In genomic region chr6:141309295-141309694, GRCh38 we compare ENCODE assay signal across 9 cellular contexts.
DNase-seq lines count a peak whose midpoint lies in the region; ATAC-seq and TF ChIP-seq lines count a peak whose summit lies in the region.
"Had no signal": no experiment of that assay in that cellular context is flagged by ENCODE, and none has a peak within 500 bp of the region (broad histone marks: within the 10 kb centered on the region; RNA-seq: fewer than 3 reads in every experiment).

No MANE protein-coding gene starts in this region.

- H4K20me1 ChIP-seq in GM23338 (replicated peaks; ENCODE audit: insufficient read depth): no peaks in the 10 kb centered on the region

- H3K4me3 Mint-ChIP-seq in GM23338: no peak overlapping the region

- no peaks in the 10 kb centered on the region for H3K79me2 ChIP-seq in GM23338 (replicated peaks; ENCODE audit: insufficient read depth)

- H3K4me1 Mint-ChIP-seq in GM23338: peaks cover 11% of the 10 kb centered on the region; the same call in 2 of the 3 replicates

- H3K9me3 Mint-ChIP-seq in GM23338: peaks cover 17% of the 10 kb centered on the region

- DNase-seq in NCI-H82 (lab: John Stamatoyannopoulos, UW) (peak; percentile 5), NCI-H82 treated with DMSO at 0.1 percent for 48 hours (lab: John Stamatoyannopoulos, UW; ENCODE audit: unreplicated experiment) (no peak), GM23338 (ENCODE audit: low spot score) (peak; percentile 43), NCI-H748 treated with DMSO at 0.1 percent for 48 hours (lab: John Stamatoyannopoulos, UW) (peak; percentile 20), left ventricle myocardium superior (no peak), LoVo (ENCODE audit: low spot score) (no peak), NCI-H526 treated with DMSO at 0.1 percent for 48 hours (lab: John Stamatoyannopoulos, UW) (no peak)
- DNase-seq: NCI-H510A had no signal

- peak; percentile 41 to 57 for TF ChIP-seq CTCF in GM23338 (conservative IDR thresholded peaks at IDR 0.05; ENCODE audit: low read depth in 2 of 2)

- no peaks in the 10 kb centered on the region for H3F3A ChIP-seq in GM23338 (replicated peaks; ENCODE audit: low read depth)

- H3K4me2 ChIP-seq in GM23338: no peak overlapping the region

- H3K27ac ChIP-seq in GM23338 (ENCODE audit: low read depth): no peak overlapping the region

- peaks cover 18% of the 10 kb centered on the region for H3K36me3 Mint-ChIP-seq in GM23338 (ENCODE audit: low read depth)

- peak overlapping the region; percentile 34; the same call in 1 of the 2 replicates for H2AFZ ChIP-seq in GM23338

- peaks cover 6% of the 10 kb centered on the region; the same call in 1 of the 2 replicates for H3K36me3 ChIP-seq in GM23338 (ENCODE audit: insufficient read depth)

- H3K27me3 ChIP-seq in GM23338 (ENCODE audit: insufficient read depth): no peaks in the 10 kb centered on the region

- no peaks in the 10 kb centered on the region for H3K9me2 ChIP-seq in GM23338 (ENCODE audit: insufficient read depth)

- peaks cover 10% of the 10 kb centered on the region; the same call in 1 of the 2 replicates for H3K4me1 ChIP-seq in GM23338 (ENCODE audit: insufficient read depth)

- no peaks in the 10 kb centered on the region for H3K27me3 Mint-ChIP-seq in GM23338 (ENCODE audit: insufficient read depth, low read depth, poor library complexity)

- H3K4me3 ChIP-seq in GM23338: no peak overlapping the region

- no peak overlapping the region for H3K27ac Mint-ChIP-seq in GM23338

- ATAC-seq in GM23338: no peak; the same call in 2 of the 3 replicates
- peak; percentile 37 for ATAC-seq in left ventricle myocardium superior
- no peak for ATAC-seq in GM19035 (IDR thresholded peaks at IDR 0.05; ENCODE audit: unreplicated experiment)

- intact Hi-C loops in left ventricle myocardium superior (cut with micrococcal nuclease): no loop called here

TF ChIP-seq in GM23338, 12 proteins besides CTCF, POLR2A, EP300 and RAD21:
- TF ChIP-seq ZNF114 (CRISPR knock-in tag; IDR thresholded peaks at IDR 0.05): no peak
- TF ChIP-seq, protein P1, sequence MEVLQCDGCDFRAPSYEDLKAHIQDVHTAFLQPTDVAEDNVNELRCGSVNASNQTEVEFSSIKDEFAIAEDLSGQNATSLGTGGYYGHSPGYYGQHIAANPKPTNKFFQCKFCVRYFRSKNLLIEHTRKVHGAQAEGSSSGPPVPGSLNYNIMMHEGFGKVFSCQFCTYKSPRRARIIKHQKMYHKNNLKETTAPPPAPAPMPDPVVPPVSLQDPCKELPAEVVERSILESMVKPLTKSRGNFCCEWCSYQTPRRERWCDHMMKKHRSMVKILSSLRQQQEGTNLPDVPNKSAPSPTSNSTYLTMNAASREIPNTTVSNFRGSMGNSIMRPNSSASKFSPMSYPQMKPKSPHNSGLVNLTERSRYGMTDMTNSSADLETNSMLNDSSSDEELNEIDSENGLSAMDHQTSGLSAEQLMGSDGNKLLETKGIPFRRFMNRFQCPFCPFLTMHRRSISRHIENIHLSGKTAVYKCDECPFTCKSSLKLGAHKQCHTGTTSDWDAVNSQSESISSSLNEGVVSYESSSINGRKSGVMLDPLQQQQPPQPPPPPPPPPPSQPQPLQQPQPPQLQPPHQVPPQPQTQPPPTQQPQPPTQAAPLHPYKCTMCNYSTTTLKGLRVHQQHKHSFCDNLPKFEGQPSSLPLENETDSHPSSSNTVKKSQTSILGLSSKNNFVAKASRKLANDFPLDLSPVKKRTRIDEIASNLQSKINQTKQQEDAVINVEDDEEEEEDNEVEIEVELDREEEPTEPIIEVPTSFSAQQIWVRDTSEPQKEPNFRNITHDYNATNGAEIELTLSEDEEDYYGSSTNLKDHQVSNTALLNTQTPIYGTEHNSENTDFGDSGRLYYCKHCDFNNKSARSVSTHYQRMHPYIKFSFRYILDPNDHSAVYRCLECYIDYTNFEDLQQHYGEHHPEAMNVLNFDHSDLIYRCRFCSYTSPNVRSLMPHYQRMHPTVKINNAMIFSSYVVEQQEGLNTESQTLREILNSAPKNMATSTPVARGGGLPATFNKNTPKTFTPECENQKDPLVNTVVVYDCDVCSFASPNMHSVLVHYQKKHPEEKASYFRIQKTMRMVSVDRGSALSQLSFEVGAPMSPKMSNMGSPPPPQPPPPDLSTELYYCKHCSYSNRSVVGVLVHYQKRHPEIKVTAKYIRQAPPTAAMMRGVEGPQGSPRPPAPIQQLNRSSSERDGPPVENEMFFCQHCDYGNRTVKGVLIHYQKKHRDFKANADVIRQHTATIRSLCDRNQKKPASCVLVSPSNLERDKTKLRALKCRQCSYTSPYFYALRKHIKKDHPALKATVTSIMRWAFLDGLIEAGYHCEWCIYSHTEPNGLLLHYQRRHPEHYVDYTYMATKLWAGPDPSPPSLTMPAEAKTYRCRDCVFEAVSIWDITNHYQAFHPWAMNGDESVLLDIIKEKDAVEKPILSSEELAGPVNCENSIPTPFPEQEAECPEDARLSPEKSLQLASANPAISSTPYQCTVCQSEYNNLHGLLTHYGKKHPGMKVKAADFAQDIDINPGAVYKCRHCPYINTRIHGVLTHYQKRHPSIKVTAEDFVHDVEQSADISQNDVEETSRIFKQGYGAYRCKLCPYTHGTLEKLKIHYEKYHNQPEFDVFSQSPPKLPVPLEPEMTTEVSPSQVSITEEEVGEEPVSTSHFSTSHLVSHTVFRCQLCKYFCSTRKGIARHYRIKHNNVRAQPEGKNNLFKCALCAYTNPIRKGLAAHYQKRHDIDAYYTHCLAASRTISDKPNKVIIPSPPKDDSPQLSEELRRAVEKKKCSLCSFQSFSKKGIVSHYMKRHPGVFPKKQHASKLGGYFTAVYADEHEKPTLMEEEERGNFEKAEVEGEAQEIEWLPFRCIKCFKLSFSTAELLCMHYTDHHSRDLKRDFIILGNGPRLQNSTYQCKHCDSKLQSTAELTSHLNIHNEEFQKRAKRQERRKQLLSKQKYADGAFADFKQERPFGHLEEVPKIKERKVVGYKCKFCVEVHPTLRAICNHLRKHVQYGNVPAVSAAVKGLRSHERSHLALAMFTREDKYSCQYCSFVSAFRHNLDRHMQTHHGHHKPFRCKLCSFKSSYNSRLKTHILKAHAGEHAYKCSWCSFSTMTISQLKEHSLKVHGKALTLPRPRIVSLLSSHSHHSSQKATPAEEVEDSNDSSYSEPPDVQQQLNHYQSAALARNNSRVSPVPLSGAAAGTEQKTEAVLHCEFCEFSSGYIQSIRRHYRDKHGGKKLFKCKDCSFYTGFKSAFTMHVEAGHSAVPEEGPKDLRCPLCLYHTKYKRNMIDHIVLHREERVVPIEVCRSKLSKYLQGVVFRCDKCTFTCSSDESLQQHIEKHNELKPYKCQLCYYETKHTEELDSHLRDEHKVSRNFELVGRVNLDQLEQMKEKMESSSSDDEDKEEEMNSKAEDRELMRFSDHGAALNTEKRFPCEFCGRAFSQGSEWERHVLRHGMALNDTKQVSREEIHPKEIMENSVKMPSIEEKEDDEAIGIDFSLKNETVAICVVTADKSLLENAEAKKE (CRISPR knock-in tag; IDR thresholded peaks at IDR 0.05): no peak
- TF ChIP-seq EZH2phosphoT487 (IDR thresholded peaks at IDR 0.05; ENCODE audit: unreplicated experiment): no peak
- TF ChIP-seq JUNB (IDR thresholded peaks at IDR 0.05; ENCODE audit: unreplicated experiment): no peak
- TF ChIP-seq NANOG (IDR thresholded peaks at IDR 0.05; ENCODE audit: borderline replicate concordance): no peak
- TF ChIP-seq CREB1 (CRISPR knock-in tag; IDR thresholded peaks at IDR 0.05; ENCODE audit: low read depth): no peak
- TF ChIP-seq POLR2AphosphoS5 (IDR thresholded peaks at IDR 0.05; ENCODE audit: low read depth): no peak
- no peak for TF ChIP-seq ZNF331 (CRISPR knock-in tag; IDR thresholded peaks at IDR 0.05; ENCODE audit: low read depth)
- TF ChIP-seq EZH2 (IDR thresholded peaks at IDR 0.05; ENCODE audit: low read depth, unreplicated experiment): no peak
- no peak for TF ChIP-seq ETS1 (IDR thresholded peaks at IDR 0.05)

Comparison
In these comparisons a context has a peak if more than half of its experiments do, and no peak if none do; other contexts are left out.
1. DNase-seq: peak in NCI-H82 (single experiment), GM23338 (single experiment) and NCI-H748 treated with DMSO at 0.1 percent for 48 hours (single experiment); none in NCI-H82 treated with DMSO at 0.1 percent for 48 hours (single experiment), left ventricle myocardium superior (single experiment), LoVo (single experiment) and NCI-H526 treated with DMSO at 0.1 percent for 48 hours (single experiment).